9 cellular contexts compared by ENCODE assay signal in the genomic region with DNA sequence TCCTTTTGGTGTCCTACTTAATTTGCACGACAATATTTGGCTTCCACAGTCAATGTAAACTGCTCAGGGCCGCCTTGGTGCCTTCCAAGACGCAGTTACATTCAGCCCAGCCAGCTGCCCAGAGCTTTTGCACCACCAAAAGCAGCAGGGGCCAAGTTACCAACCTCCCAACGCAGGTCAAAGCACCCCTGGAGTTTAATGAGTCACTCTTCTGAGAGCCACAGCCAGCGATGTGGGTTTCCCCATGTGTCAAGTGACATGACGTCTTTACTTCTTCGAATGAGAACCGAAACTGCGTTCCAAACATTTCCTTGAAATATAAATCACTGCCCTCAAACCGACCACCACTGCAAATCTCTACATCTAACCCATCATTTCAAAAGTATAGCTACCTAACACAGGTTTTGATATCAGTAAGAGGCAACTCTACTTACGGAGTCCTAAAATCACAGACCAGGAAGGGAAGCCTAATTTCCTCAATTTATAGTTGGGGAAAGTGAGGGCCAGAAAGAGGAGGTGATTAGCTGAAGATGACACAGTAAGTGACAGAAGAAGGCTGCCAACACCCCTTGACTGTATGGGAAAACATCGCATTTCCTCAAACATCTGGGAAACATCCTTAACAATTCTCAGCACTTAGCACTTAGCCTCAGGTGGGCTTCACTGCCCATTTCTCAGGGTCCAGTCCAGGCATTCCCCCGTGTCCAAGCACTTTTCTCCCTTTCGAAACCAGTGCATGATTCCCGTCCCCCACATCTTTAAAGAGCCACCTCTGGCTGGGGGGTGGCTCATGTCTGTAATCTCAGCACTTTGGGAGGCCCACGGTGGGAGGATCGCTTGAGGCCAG. TPM values are rescaled to one million over a fixed set of nuclear protein-coding genes. Genes with fewer than 3 reads are reported as not detected.
A peak's percentile ranks its signal among the peaks of the same experiment; 100 is the strongest.
DNase-seq lines count a peak whose midpoint lies in the region; ATAC-seq and TF ChIP-seq lines count a peak whose summit lies in the region.
"Had no signal": no experiment of that assay in that cellular context is flagged by ENCODE, and none has a peak within 500 bp of the region (broad histone marks: within the 10 kb centered on the region; RNA-seq: fewer than 3 reads in every experiment).

No MANE protein-coding gene starts in this region.

- H2BK15ac ChIP-seq in mesenchymal stem cell (ENCODE audit: low read depth, poor library complexity, severe bottlenecking): no peak overlapping the region

- H2AK5ac ChIP-seq in mesenchymal stem cell (ENCODE audit: low read length, severe bottlenecking): peak overlapping the region; percentile 81

- no peaks in the 10 kb centered on the region for H3K36me3 Mint-ChIP-seq in T-cell

- 24% methylated on average over 15 of the region's 17 CpGs for WGBS in mesenchymal stem cell

- H3K9me3 ChIP-seq in mesenchymal stem cell (ENCODE audit: control insufficient read depth, low read length): no peaks in the 10 kb centered on the region
- H3K9me3 ChIP-seq: neutrophil had no signal

- peak overlapping the region; percentile 31 to 46 for H3K18ac ChIP-seq in mesenchymal stem cell (ENCODE audit: low read depth in 1 of 2, low read length in 2 of 2)

- DNase-seq in CD1c-positive myeloid dendritic cell (ENCODE audit: extremely low spot score): peak; percentile 95
- peak in 31 of 34 experiments; percentile 13 to 58 (median 41) for DNase-seq in T-cell
- DNase-seq in astrocyte of the spinal cord (ENCODE audit: low read depth, low spot score): peak; percentile 96
- DNase-seq in mesenchymal stem cell: peak; percentile 98
- peak in 5 of 6 experiments; percentile 3 to 51 (median 35) for DNase-seq in stimulated activated naive CD4-positive, alpha-beta T cell (lab: John Stamatoyannopoulos, UW)
- no peak for DNase-seq in cortex of kidney (lab: John Stamatoyannopoulos, UW)

- no peak overlapping the region for H3K14ac ChIP-seq in mesenchymal stem cell (ENCODE audit: low read length in 2 of 2)

- no peak overlapping the region for H2AFZ ChIP-seq in mesenchymal stem cell (ENCODE audit: low read depth, low read length)

- peak overlapping the region; percentile 6 for H3K4me2 ChIP-seq in mesenchymal stem cell (ENCODE audit: low read length, poor library complexity, severe bottlenecking)

- no peak overlapping the region for H2BK120ac ChIP-seq in mesenchymal stem cell (ENCODE audit: low read depth, low read length)

- H3K9me3 Mint-ChIP-seq in T-cell: no peaks in the 10 kb centered on the region

- peak overlapping the region; percentile 57 to 69 for H2BK12ac ChIP-seq in mesenchymal stem cell (ENCODE audit: low read length in 2 of 2)

- H3K36me3 ChIP-seq in mesenchymal stem cell (ENCODE audit: control insufficient read depth in 1 of 2, insufficient read depth in 2 of 2, low read depth in 1 of 2, low read length in 2 of 2): no peaks in the 10 kb centered on the region
- H3K36me3 ChIP-seq: neutrophil had no signal

- no peaks in the 10 kb centered on the region for H3K27me3 ChIP-seq in mesenchymal stem cell (ENCODE audit: control insufficient read depth in 1 of 2, insufficient read depth in 1 of 2, low read length in 2 of 2)

- no peak for TF ChIP-seq CTCF in astrocyte of the spinal cord (IDR thresholded peaks at IDR 0.05; ENCODE audit: low read depth, low read length)

- peak overlapping the region; percentile 30 for H4K91ac ChIP-seq in mesenchymal stem cell (ENCODE audit: low read length)

- H3K4me3 Mint-ChIP-seq in T-cell: peak overlapping the region; percentile 58 to 73 (median 66)

- H3K9ac ChIP-seq in mesenchymal stem cell (ENCODE audit: low read length): peak overlapping the region; percentile 53

- peak overlapping the region; percentile 90 to 91 for H3K27ac Mint-ChIP-seq in T-cell

- peaks cover 16% of the 10 kb centered on the region for H3K79me1 ChIP-seq in mesenchymal stem cell (replicated peaks; ENCODE audit: low read length, poor library complexity, severe bottlenecking)

- H3K4ac ChIP-seq in mesenchymal stem cell (ENCODE audit: low read depth in 1 of 2, low read length in 2 of 2): peak overlapping the region in 1 of 2 experiments; percentile 1

- no peak overlapping the region for H3K4me3 ChIP-seq in astrocyte of the spinal cord (ENCODE audit: low read depth, low read length)
- no peak overlapping the region for H3K4me3 ChIP-seq in mesenchymal stem cell (ENCODE audit: insufficient read depth in 1 of 2, low read depth in 1 of 2, low read length in 2 of 2)

- H3K23ac ChIP-seq in mesenchymal stem cell (ENCODE audit: low read length in 2 of 2): no peak overlapping the region

- peaks cover 37 to 87% (median 58%) of the 10 kb centered on the region in 3 donors for H3K4me1 Mint-ChIP-seq in T-cell

- no peak overlapping the region for H4K8ac ChIP-seq in mesenchymal stem cell (ENCODE audit: low read length)

- peak overlapping the region; percentile 43 for H3K27ac ChIP-seq in mesenchymal stem cell (ENCODE audit: low read length, poor library complexity, severe bottlenecking)
- H3K27ac ChIP-seq: neutrophil had no signal

- CTCF ChIA-PET in T-cell (lab: Charles Lee): interaction anchor here in 1 of 2 donors (0.6 to 1.8 kb wide), 2 partner anchors 17 to 24 kb away, joined by 3 to 9 read pairs; a partner anchor contains a TSS

- H2BK5ac ChIP-seq in mesenchymal stem cell (ENCODE audit: low read depth, low read length, poor library complexity, severe bottlenecking): no peak overlapping the region

- ATAC-seq in GM19455 (IDR thresholded peaks at IDR 0.05; ENCODE audit: unreplicated experiment): peak; percentile 92
- ATAC-seq in HG03432 (IDR thresholded peaks at IDR 0.05; ENCODE audit: unreplicated experiment): peak; percentile 95
- ATAC-seq in T-cell (replicated peaks in 1 of 4): peak; percentile 78 to 97 (median 92)

- in situ Hi-C loops in astrocyte of the spinal cord (cut with HindIII; ENCODE audit: low sequenced_read_pairs): no loop called here

- peaks cover 0 to 3% of the 10 kb centered on the region in 2 donors for H3K27me3 Mint-ChIP-seq in T-cell

- POLR2A ChIA-PET in T-cell (lab: Charles Lee): no interaction called here

- peaks cover 14% of the 10 kb centered on the region for H3K4me1 ChIP-seq in mesenchymal stem cell (ENCODE audit: control insufficient read depth, insufficient read depth, low read depth, low read length)

RNA-seq across cellular contexts. Expression of a gene that starts 24.5 kb away (rescaled TPM):
- total RNA-seq in T-cell: 1 to 10 TPM; 4.1 to 7.6 (median 5.5) TPM
- 4.7 TPM for polyA plus RNA-seq in mesenchymal stem cell (2013, experiment 1 of 2)
- 4.6 TPM for polyA plus RNA-seq in mesenchymal stem cell (2013, experiment 2 of 2)
